In genomic region chr4:140037353-140038030, GRCh38 we compare ENCODE assay signal across 8 cellular contexts.
A peak's percentile ranks its signal among the peaks of the same experiment; 100 is the strongest.
DNase-seq lines count a peak whose midpoint lies in the region; ATAC-seq and TF ChIP-seq lines count a peak whose summit lies in the region.

No MANE protein-coding gene starts in this region.

- no peaks in the 10 kb centered on the region for H3K79me2 ChIP-seq in DND-41 (ENCODE audit: insufficient read depth, low read length)

- WGBS in endodermal cell (ENCODE audit: insufficient coverage in 1 of 2, insufficient read length in 1 of 2), 2 experiments = 67 to 82% methylated on average over 5 to 6 of the region's 6 CpGs

- H3K27ac ChIP-seq in DND-41 (ENCODE audit: low read length) = peak overlapping the region; percentile 9
- no peak overlapping the region for H3K27ac ChIP-seq in endodermal cell (ENCODE audit: low read depth, low read length)
- H3K27ac ChIP-seq in colonic mucosa = no peak overlapping the region

- ATAC-seq in DND-41 (ENCODE audit: insufficient read depth, low read depth) (no peak; the same call in 2 of the 3 replicates), HG02571 (IDR thresholded peaks at IDR 0.05; ENCODE audit: unreplicated experiment) (no peak), HG03457 (IDR thresholded peaks at IDR 0.05; ENCODE audit: unreplicated experiment) (no peak)

- peaks cover 24% of the 10 kb centered on the region for H3K4me1 Mint-ChIP-seq in endodermal cell
- H3K4me1 Mint-ChIP-seq in neural crest cell = peaks cover 37% of the 10 kb centered on the region

- H3K36me3 Mint-ChIP-seq in endodermal cell (ENCODE audit: low read depth) (peaks cover 5% of the 10 kb centered on the region), neural crest cell (ENCODE audit: low read depth) (peaks cover 2% of the 10 kb centered on the region)

- TF ChIP-seq CTCF in DND-41 (IDR thresholded peaks at IDR 0.05; ENCODE audit: borderline replicate concordance, extremely low read depth, low read length, poor library complexity, severe bottlenecking) (no peak), endodermal cell (conservative IDR thresholded peaks at IDR 0.05) (no peak), neural crest cell (conservative IDR thresholded peaks at IDR 0.05) (no peak), colonic mucosa (IDR thresholded peaks at IDR 0.05) (no peak)

- H3K4me3 ChIP-seq in DND-41 (ENCODE audit: low read depth in 1 of 2, low read length in 2 of 2) (no peak overlapping the region), endodermal cell (ENCODE audit: low read length) (no peak overlapping the region), colonic mucosa (no peak overlapping the region)

- no peak overlapping the region for H3K9ac ChIP-seq in DND-41 (ENCODE audit: low read depth, low read length)
- no peak overlapping the region for H3K9ac ChIP-seq in endodermal cell (ENCODE audit: extremely low read depth, low read length, poor library complexity, severe bottlenecking)
- no peak overlapping the region for H3K9ac ChIP-seq in colonic mucosa (ENCODE audit: low read depth in 2 of 2, low read length in 2 of 2)

- intact Hi-C loops in colonic mucosa (cut with DNase I) = no loop called here

- H3K4me2 ChIP-seq in DND-41 (ENCODE audit: insufficient read depth, low read length) = no peak overlapping the region

- H3K36me3 ChIP-seq in DND-41 (ENCODE audit: insufficient read depth, low read length) (no peaks in the 10 kb centered on the region), endodermal cell (ENCODE audit: control insufficient read depth, insufficient read depth, low read length) (peaks cover 17% of the 10 kb centered on the region), colonic mucosa (no peaks in the 10 kb centered on the region)

- H3K27me3 ChIP-seq in DND-41 (ENCODE audit: insufficient read depth, low read length, poor library complexity) (no peaks in the 10 kb centered on the region), endodermal cell (ENCODE audit: control insufficient read depth, insufficient read depth, low read length, poor library complexity, severe bottlenecking) (no peaks in the 10 kb centered on the region), colonic mucosa (no peaks in the 10 kb centered on the region)

- no peaks in the 10 kb centered on the region for H4K20me1 ChIP-seq in DND-41 (ENCODE audit: insufficient read depth, low read length)

- H3K27me3 Mint-ChIP-seq in endodermal cell (ENCODE audit: insufficient read depth) (no peaks in the 10 kb centered on the region), neural crest cell (ENCODE audit: low read depth) (no peaks in the 10 kb centered on the region)

- H2AFZ ChIP-seq in DND-41 (ENCODE audit: low read depth, low read length) = no peak overlapping the region

- H3K9me3 ChIP-seq in DND-41 (ENCODE audit: insufficient read depth, low read length, severe bottlenecking) (no peaks in the 10 kb centered on the region), endodermal cell (ENCODE audit: control insufficient read depth, low read length) (no peaks in the 10 kb centered on the region), colonic mucosa (no peaks in the 10 kb centered on the region)

- H3K4me3 Mint-ChIP-seq in endodermal cell (no peak overlapping the region), neural crest cell (no peak overlapping the region)

- H3K4me1 ChIP-seq in DND-41 (ENCODE audit: insufficient read depth, low read length) (peaks cover 34% of the 10 kb centered on the region), endodermal cell (ENCODE audit: control insufficient read depth, insufficient read depth, low read length) (peaks cover 12% of the 10 kb centered on the region), colonic mucosa (no peaks in the 10 kb centered on the region)

- no peak for DNase-seq in DND-41
- peak; percentile 17 to 39 for DNase-seq in NCI-H1930 (lab: John Stamatoyannopoulos, UW)
- no peak for DNase-seq in endodermal cell
- no peak for DNase-seq in neural crest cell (ENCODE audit: low read depth, low spot score)
- no peak for DNase-seq in NCI-H187 (lab: John Stamatoyannopoulos, UW)
- no peak for DNase-seq in colonic mucosa

- H3K27ac Mint-ChIP-seq in endodermal cell (peak overlapping the region; percentile 76), neural crest cell (ENCODE audit: unreplicated experiment) (peak overlapping the region; percentile 83)

- no peaks in the 10 kb centered on the region for H3K9me3 Mint-ChIP-seq in endodermal cell
- no peaks in the 10 kb centered on the region for H3K9me3 Mint-ChIP-seq in neural crest cell

Comparison
In these comparisons a context has a peak if more than half of its experiments do, and no peak if none do; other contexts are left out.
1. DNase-seq: peak in NCI-H1930 (2 of 2); none in DND-41 (single experiment), endodermal cell (single experiment), neural crest cell (single experiment), NCI-H187 (0 of 2) and colonic mucosa (single experiment).